Comparison of ENCODE assay signal across 23 cellular contexts in genomic region chr7:21805793-21806192, GRCh38.
DNase-seq lines count a peak whose midpoint lies in the region; ATAC-seq, FAIRE-seq and TF ChIP-seq lines count a peak whose summit lies in the region.
"Had no signal": no experiment of that assay in that cellular context is flagged by ENCODE, and none has a peak within 500 bp of the region (broad histone marks: within the 10 kb centered on the region; RNA-seq: fewer than 3 reads in every experiment).

No MANE protein-coding gene starts in this region.

- CTCF ChIA-PET in HepG2 (lab: Yijun Ruan, JAX; ENCODE audit: low intra/inter-chr PET ratio, low total read pairs): no interaction called here
- CTCF ChIA-PET in CD8-positive, alpha-beta memory T cell (lab: Charles Lee): no interaction called here

- H3K9me3 Mint-ChIP-seq in CD8-positive, alpha-beta memory T cell: no peaks in the 10 kb centered on the region

- H3K36me3 ChIP-seq in right lobe of liver (no peaks in the 10 kb centered on the region), HepG2 (replicated peaks in 1 of 2; ENCODE audit: control insufficient read depth in 1 of 2, insufficient read depth in 2 of 2, low read length in 2 of 2) (no peaks in the 10 kb centered on the region), small intestine (ENCODE audit: control insufficient read depth in 2 of 2, insufficient read depth in 2 of 2, low read length in 2 of 2) (no peaks in the 10 kb centered on the region), trophoblast cell (ENCODE audit: control insufficient read depth in 1 of 2, insufficient read depth in 2 of 2, low read length in 2 of 2) (no peaks in the 10 kb centered on the region)
- no peaks in the 10 kb centered on the region for H3K36me3 ChIP-seq in CD8-positive, alpha-beta memory T cell (ENCODE audit: insufficient read depth, low read length)
- H3K36me3 ChIP-seq: BE2C, BLaER1 had no signal

- H3K79me2 ChIP-seq in HepG2 (ENCODE audit: insufficient read depth, low read length): no peaks in the 10 kb centered on the region
- no peaks in the 10 kb centered on the region for H3K79me2 ChIP-seq in trophoblast cell (ENCODE audit: control insufficient read depth, insufficient read depth, low read length, poor library complexity)

- H3K23ac ChIP-seq in trophoblast cell (ENCODE audit: low read length): no peak overlapping the region

- no peak overlapping the region for H3K4ac ChIP-seq in trophoblast cell (ENCODE audit: low read depth, low read length)

- WGBS in right lobe of liver (ENCODE audit: insufficient coverage, low coverage, low lambda C conversion rate, missing lambda C conversion rate): 30% methylated on average over 1 of the region's 1 CpG
- WGBS in HepG2 (ENCODE audit: low lambda C conversion rate): 0% methylated on average over 1 of the region's 1 CpG
- 12 to 64% (median 43%) methylated on average over 1 of the region's 1 CpG for WGBS in small intestine, 3 donors
- WGBS in trophoblast cell (ENCODE audit: extremely low coverage, insufficient coverage, insufficient read length): no CpG with 5 or more reads among the region's 1 CpG

- TF ChIP-seq EP300 in HepG2 (IDR thresholded peaks at IDR 0.05; ENCODE audit: low read depth in 2 of 2, low read length in 2 of 2) (no peak), HepG2 (CRISPR knock-in tag; IDR thresholded peaks at IDR 0.05; ENCODE audit: borderline replicate concordance) (no peak)

- H3K36me3 Mint-ChIP-seq in CD8-positive, alpha-beta memory T cell: no peaks in the 10 kb centered on the region
- H3K36me3 Mint-ChIP-seq: CD14-positive monocyte; CD4-positive, alpha-beta memory T cell; CD4-positive, CD25-positive, alpha-beta regulatory T cell had no signal

- H3K27me3 Mint-ChIP-seq in CD8-positive, alpha-beta memory T cell: peaks cover 0 to 12% of the 10 kb centered on the region in 2 donors

- H3K27ac ChIP-seq in right lobe of liver (no peak overlapping the region), HepG2 (ENCODE audit: extremely low read length, insufficient read depth, low read length) (no peak overlapping the region), small intestine (ENCODE audit: low read depth in 1 of 2, low read length in 1 of 2) (no peak overlapping the region), trophoblast cell (ENCODE audit: low read depth, low read length) (no peak overlapping the region)
- H3K27ac ChIP-seq in CD8-positive, alpha-beta memory T cell (ENCODE audit: low read depth, low read length): no peak overlapping the region
- H3K27ac ChIP-seq: BLaER1 had no signal

- H2BK12ac ChIP-seq in trophoblast cell (ENCODE audit: low read length): no peak overlapping the region

- in situ Hi-C loops in HepG2 (cut with HindIII; ENCODE audit: extremely low pct_ligation_motif_present, low pct_unique_long_range_greater_than_20kb): no loop called here

- H3K27ac Mint-ChIP-seq in CD8-positive, alpha-beta memory T cell: no peak overlapping the region
- H3K27ac Mint-ChIP-seq: CD14-positive monocyte; CD4-positive, alpha-beta memory T cell; CD4-positive, CD25-positive, alpha-beta regulatory T cell had no signal

- H3K18ac ChIP-seq in trophoblast cell (ENCODE audit: low read length): no peak overlapping the region

- DNase-seq in right lobe of liver: no peak
- no peak for DNase-seq in HepG2 (ENCODE audit: low spot score)
- DNase-seq in left lobe of liver (ENCODE audit: low spot score): no peak
- DNase-seq in small intestine: peak; percentile 23
- no peak for DNase-seq in CD8-positive, alpha-beta memory T cell
- no peak for DNase-seq in trophoblast cell
- DNase-seq: 8988T; ACHN; BE2C; C1 segment of cervical spinal cord; Caco-2; Calu3; CD4-positive, alpha-beta memory T cell; CD4-positive, CD25-positive, alpha-beta regulatory T cell; DMS79 treated with DMSO at 0.1 percent for 48 hours; GF-D8 had no signal

- no TSS peak for BruUV-seq in HepG2 (replicated peaks; lab: Mats Ljungman, UMichigan)

- H4K8ac ChIP-seq in trophoblast cell (ENCODE audit: low read depth, low read length): no peak overlapping the region

- no peak overlapping the region for H3K4me3 Mint-ChIP-seq in CD8-positive, alpha-beta memory T cell
- H3K4me3 Mint-ChIP-seq: CD14-positive monocyte; CD4-positive, alpha-beta memory T cell; CD4-positive, CD25-positive, alpha-beta regulatory T cell had no signal

- no peak for TF ChIP-seq CTCF in right lobe of liver (IDR thresholded peaks at IDR 0.05)
- no peak for TF ChIP-seq CTCF in HepG2 (CRISPR knock-in tag; IDR thresholded peaks at IDR 0.05)

- no peak overlapping the region for H2BK5ac ChIP-seq in trophoblast cell (ENCODE audit: low read depth, low read length, poor library complexity)

- TF ChIP-seq POLR2A in right lobe of liver (IDR thresholded peaks at IDR 0.05) (no peak), HepG2 (IDR thresholded peaks at IDR 0.05; ENCODE audit: insufficient read depth in 1 of 2, low read depth in 2 of 2, low read length in 2 of 2) (no peak)

- H2BK120ac ChIP-seq in trophoblast cell (ENCODE audit: insufficient read depth, low read length, poor library complexity): no peak overlapping the region

- H2AFZ ChIP-seq in HepG2 (ENCODE audit: low read length) (no peak overlapping the region), trophoblast cell (ENCODE audit: insufficient read depth, low read length, poor library complexity) (no peak overlapping the region)

- H2AK5ac ChIP-seq in trophoblast cell (ENCODE audit: low read length): no peak overlapping the region

- no peaks in the 10 kb centered on the region for H3K27me3 ChIP-seq in right lobe of liver
- no peaks in the 10 kb centered on the region for H3K27me3 ChIP-seq in HepG2 (ENCODE audit: control insufficient read depth in 1 of 2, insufficient read depth in 2 of 2, low read length in 2 of 2)
- no peaks in the 10 kb centered on the region for H3K27me3 ChIP-seq in small intestine (ENCODE audit: control insufficient read depth in 2 of 2, insufficient read depth in 2 of 2, low read length in 2 of 2)
- H3K27me3 ChIP-seq in CD8-positive, alpha-beta memory T cell (ENCODE audit: insufficient read depth, low read length, poor library complexity, severe bottlenecking): no peaks in the 10 kb centered on the region
- H3K27me3 ChIP-seq in trophoblast cell (ENCODE audit: insufficient read depth, low read length): no peaks in the 10 kb centered on the region
- H3K27me3 ChIP-seq: BE2C, BLaER1 had no signal

- ATAC-seq in right lobe of liver: peak; percentile 46 to 89 (median 66)
- ATAC-seq in HepG2: no peak
- peak; percentile 80 for ATAC-seq in left lobe of liver

- H3K9me3 ChIP-seq in right lobe of liver (no peaks in the 10 kb centered on the region), HepG2 (ENCODE audit: low read length) (no peaks in the 10 kb centered on the region), small intestine (ENCODE audit: control insufficient read depth, low read depth) (no peaks in the 10 kb centered on the region), trophoblast cell (ENCODE audit: insufficient read depth, low read depth, low read length) (no peaks in the 10 kb centered on the region)
- H3K9me3 ChIP-seq in CD8-positive, alpha-beta memory T cell (ENCODE audit: low read length): no peaks in the 10 kb centered on the region
- H3K9me3 ChIP-seq: BE2C, BLaER1, Caco-2 had no signal

- no peaks in the 10 kb centered on the region for H4K20me1 ChIP-seq in HepG2 (ENCODE audit: insufficient read depth, low read length)
- H4K20me1 ChIP-seq: BLaER1 had no signal

- POLR2A ChIA-PET in HepG2 (lab: Yijun Ruan, JAX): no interaction called here
- POLR2A ChIA-PET in CD8-positive, alpha-beta memory T cell (lab: Charles Lee): no interaction called here

- H3K9ac ChIP-seq in HepG2 (ENCODE audit: insufficient read depth, low read depth, low read length): no peak overlapping the region
- H3K9ac ChIP-seq in trophoblast cell (ENCODE audit: low read length): no peak overlapping the region
- H3K9ac ChIP-seq: BLaER1 had no signal

- H3K4me1 Mint-ChIP-seq in CD8-positive, alpha-beta memory T cell: no peaks in the 10 kb centered on the region
- H3K4me1 Mint-ChIP-seq: CD14-positive monocyte; CD4-positive, alpha-beta memory T cell; CD4-positive, CD25-positive, alpha-beta regulatory T cell had no signal

- H3K4me1 ChIP-seq in right lobe of liver: peaks cover 0 to 9% (median 2%) of the 10 kb centered on the region in 4 donors
- no peaks in the 10 kb centered on the region for H3K4me1 ChIP-seq in HepG2 (ENCODE audit: insufficient read depth, low read length)
- H3K4me1 ChIP-seq in small intestine (ENCODE audit: control insufficient read depth in 2 of 2, insufficient read depth in 1 of 2, low read depth in 1 of 2, low read length in 1 of 2): no peaks in the 10 kb centered on the region
- no peaks in the 10 kb centered on the region for H3K4me1 ChIP-seq in CD8-positive, alpha-beta memory T cell (ENCODE audit: insufficient read depth, low read length)
- no peaks in the 10 kb centered on the region for H3K4me1 ChIP-seq in trophoblast cell (ENCODE audit: control insufficient read depth in 1 of 2, insufficient read depth in 2 of 2, low read length in 2 of 2)
- H3K4me1 ChIP-seq: BE2C, BLaER1, Caco-2 had no signal

- H3K79me1 ChIP-seq in trophoblast cell (ENCODE audit: low read length): no peaks in the 10 kb centered on the region

- H4K91ac ChIP-seq in trophoblast cell (ENCODE audit: low read depth, low read length): no peak overlapping the region

- FAIRE-seq in HepG2 (lab: Jason Lieb, UNC): no peak
- FAIRE-seq in small intestine (lab: Jason Lieb, UNC): no peak
- FAIRE-seq: A204.1, D721Med, G401.6, GM12891, GM19239 had no signal

- H3K4me2 ChIP-seq in HepG2 (ENCODE audit: low read depth, low read length) (no peak overlapping the region), trophoblast cell (ENCODE audit: low read length) (no peak overlapping the region)
- H3K4me2 ChIP-seq: BLaER1 had no signal

- no peak overlapping the region for H4K12ac ChIP-seq in trophoblast cell (ENCODE audit: low read depth, low read length)

- intact Hi-C loops in right lobe of liver (cut with DNase I): no loop called here
- intact Hi-C loops in HepG2 (cut with micrococcal nuclease; ENCODE audit: unreplicated experiment): no loop called here

- TF ChIP-seq RAD21 in HepG2 (CRISPR knock-in tag; IDR thresholded peaks at IDR 0.05): no peak

- H3K4me3 ChIP-seq in right lobe of liver (no peak overlapping the region), HepG2 (replicated peaks in 1 of 3; ENCODE audit: insufficient read depth in 1 of 3, low read depth in 2 of 3, low read length in 3 of 3) (no peak overlapping the region), small intestine (ENCODE audit: low read depth in 1 of 2, low read length in 2 of 2) (no peak overlapping the region), trophoblast cell (ENCODE audit: low read depth, low read length) (no peak overlapping the region)
- H3K4me3 ChIP-seq in CD8-positive, alpha-beta memory T cell (ENCODE audit: low read length): no peak overlapping the region
- H3K4me3 ChIP-seq: BLaER1 had no signal

- H3K14ac ChIP-seq in trophoblast cell (ENCODE audit: low read length): no peak overlapping the region

TF ChIP-seq in HepG2, 621 proteins besides CTCF, POLR2A, EP300 and RAD21 (continues in another document):
- no peak for TF ChIP-seq HNRNPK (IDR thresholded peaks at IDR 0.05; ENCODE audit: low read depth, low read length, poor library complexity, severe bottlenecking)
- TF ChIP-seq ZNF460 (CRISPR knock-in tag; IDR thresholded peaks at IDR 0.05; ENCODE audit: borderline replicate concordance): no peak
- no peak for TF ChIP-seq ZNF263 (CRISPR knock-in tag; IDR thresholded peaks at IDR 0.05)
- no peak for TF ChIP-seq MTA1 (CRISPR knock-in tag; IDR thresholded peaks at IDR 0.05; ENCODE audit: borderline replicate concordance)
